In the genomic region with DNA sequence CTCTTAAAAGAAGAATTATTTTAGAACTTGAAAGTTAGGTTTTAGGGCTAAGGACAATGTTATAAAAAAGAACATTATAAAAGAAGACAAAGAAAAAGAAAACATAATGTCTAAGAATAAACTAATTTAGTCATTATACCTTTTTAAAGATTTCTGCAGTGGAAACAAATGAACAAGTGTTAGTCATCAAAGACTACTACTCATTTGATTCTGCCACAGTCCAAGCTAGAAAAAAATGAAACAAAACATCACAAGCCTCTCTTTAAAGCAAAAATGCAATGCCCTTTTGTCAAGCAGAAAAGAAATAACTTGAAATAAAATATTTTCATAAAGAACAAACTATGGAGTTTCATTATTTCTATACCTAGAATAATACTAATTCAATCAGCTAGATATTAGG, we compare ENCODE assay signal across 16 cellular contexts.
DNase-seq lines count a peak whose midpoint lies in the region; ATAC-seq and TF ChIP-seq lines count a peak whose summit lies in the region.
"Had no signal": no experiment of that assay in that cellular context is flagged by ENCODE, and none has a peak within 500 bp of the region (broad histone marks: within the 10 kb centered on the region; RNA-seq: fewer than 3 reads in every experiment).

No MANE protein-coding gene starts in this region.

- H3K4me1 Mint-ChIP-seq in MCF 10A (ENCODE audit: insufficient read depth, unreplicated experiment), result peaks cover 22% of the 10 kb centered on the region

- H3K4me3 ChIP-seq in breast epithelium (no peak overlapping the region), adipocyte (ENCODE audit: low read length) (no peak overlapping the region), fibroblast of mammary gland (ENCODE audit: control insufficient read depth, low read depth, low read length) (no peak overlapping the region), spleen (no peak overlapping the region)

- DNase-seq in MCF 10A (ENCODE audit: unreplicated experiment) (peak; percentile 24), breast epithelium (ENCODE audit: low spot score in 2 of 2) (no peak), adipocyte (ENCODE audit: low read depth) (peak; percentile 58), fibroblast of mammary gland (ENCODE audit: low read depth) (peak; percentile 49), iPS-NIHi11 (ENCODE audit: low spot score) (no peak), spleen (no peak)
- DNase-seq: activated CD4-positive, CD25-positive, alpha-beta regulatory T cell treated with anti-CD3 and anti-CD28 coated beads, Interleukin-2, amount 50 U/mL, for 72 hours; activated CD8-positive, alpha-beta memory T cell treated with anti-CD3 and anti-CD28 coated beads, Interleukin-2, amount 50 U/mL, for 48 hours; COR-L47; H7; NCI-H1105; NCI-H82 had no signal

- H3K9me3 ChIP-seq in breast epithelium, result no peaks in the 10 kb centered on the region
- H3K9me3 ChIP-seq in adipocyte (ENCODE audit: control insufficient read depth, low read length), result no peaks in the 10 kb centered on the region
- no peaks in the 10 kb centered on the region for H3K9me3 ChIP-seq in spleen
- H3K9me3 ChIP-seq: neutrophil had no signal

- no peak overlapping the region for H3K27ac Mint-ChIP-seq in MCF 10A (ENCODE audit: low read depth, unreplicated experiment)

- no peak overlapping the region for H3K9ac ChIP-seq in adipocyte (ENCODE audit: low read length)

- H3K4me1 ChIP-seq in breast epithelium (no peaks in the 10 kb centered on the region), adipocyte (ENCODE audit: control insufficient read depth, insufficient read depth, low read length) (peaks cover 67% of the 10 kb centered on the region), spleen (peaks cover 0 to 52% (median 10%) of the 10 kb centered on the region in 6 donors)

- H3K36me3 Mint-ChIP-seq in MCF 10A (ENCODE audit: insufficient read depth, unreplicated experiment), result peaks cover 7% of the 10 kb centered on the region

- no peaks in the 10 kb centered on the region for H3K27me3 ChIP-seq in breast epithelium
- no peaks in the 10 kb centered on the region for H3K27me3 ChIP-seq in adipocyte (replicated peaks; ENCODE audit: control insufficient read depth, insufficient read depth, low read length)
- no peaks in the 10 kb centered on the region for H3K27me3 ChIP-seq in spleen (replicated peaks in 1 of 7)
- H3K27me3 ChIP-seq: neutrophil had no signal

- CTCF ChIA-PET in MCF 10A (lab: Yijun Ruan, JAX), result interaction anchor here (1.1 to 1.3 kb wide), 2 partner anchors 201 to 202 kb away, joined by 3 to 4 read pairs; no protein-coding TSS in a partner anchor

- no peaks in the 10 kb centered on the region for H3K9me3 Mint-ChIP-seq in MCF 10A (ENCODE audit: unreplicated experiment)

- POLR2A ChIA-PET in MCF 10A (lab: Yijun Ruan, JAX), result interaction anchor here (1.8 to 3.6 kb wide), 2 partner anchors 19 to 102 kb away, joined by 6 to 18 read pairs; partner anchors contain the start of gene TBC1D5

- TF ChIP-seq CTCF in MCF 10A (IDR thresholded peaks at IDR 0.05; ENCODE audit: unreplicated experiment) (no peak), breast epithelium (IDR thresholded peaks at IDR 0.05) (no peak), fibroblast of mammary gland (conservative IDR thresholded peaks at IDR 0.05; ENCODE audit: control insufficient read depth, insufficient read depth, low read depth, low read length) (no peak), spleen (IDR thresholded peaks at IDR 0.05 in 8 of 11, conservative IDR thresholded peaks at IDR 0.05 in 3 of 11) (no peak)

- H3K27ac ChIP-seq in breast epithelium (no peak overlapping the region), spleen (no peak overlapping the region)
- H3K27ac ChIP-seq: neutrophil had no signal

- H3K36me3 ChIP-seq in breast epithelium (no peaks in the 10 kb centered on the region), adipocyte (ENCODE audit: control insufficient read depth, insufficient read depth, low read length, severe bottlenecking) (no peaks in the 10 kb centered on the region), spleen (no peaks in the 10 kb centered on the region)
- H3K36me3 ChIP-seq: neutrophil had no signal

- no TSS peak for BruUV-seq in MCF 10A (replicated peaks; lab: Mats Ljungman, UMichigan)

- intact Hi-C loops in MCF 10A (cut with micrococcal nuclease), result no loop called here
- intact Hi-C loops in breast epithelium (cut with DNase I; ENCODE audit: low total_unique reads), result no loop called here
- intact Hi-C loops in spleen (cut with DNase I; ENCODE audit: low total_unique reads), result loop anchor here (10.0 kb wide), 1 partner anchor 204 kb away; no protein-coding TSS in a partner anchor

- H3K4me3 Mint-ChIP-seq in MCF 10A (ENCODE audit: unreplicated experiment), result no peak overlapping the region

- TF ChIP-seq POLR2A in breast epithelium (IDR thresholded peaks at IDR 0.05) (no peak), spleen (IDR thresholded peaks at IDR 0.05) (no peak)

- ATAC-seq in GM21367 (IDR thresholded peaks at IDR 0.05; ENCODE audit: unreplicated experiment) (no peak), HG02852 (IDR thresholded peaks at IDR 0.05; ENCODE audit: unreplicated experiment) (no peak)

- H3K27me3 Mint-ChIP-seq in MCF 10A (ENCODE audit: insufficient read depth, unreplicated experiment), result no peaks in the 10 kb centered on the region
- H3K27me3 Mint-ChIP-seq: activated naive CD8-positive, alpha-beta T cell had no signal

Comparison
In these comparisons a context has a peak if more than half of its experiments do, and no peak if none do; other contexts are left out.
1. DNase-seq: peak in MCF 10A (single experiment), adipocyte (single experiment) and fibroblast of mammary gland (single experiment); none in breast epithelium (0 of 2), iPS-NIHi11 (single experiment) and spleen (single experiment).